24 cellular contexts compared by ENCODE assay signal in the genomic region with DNA sequence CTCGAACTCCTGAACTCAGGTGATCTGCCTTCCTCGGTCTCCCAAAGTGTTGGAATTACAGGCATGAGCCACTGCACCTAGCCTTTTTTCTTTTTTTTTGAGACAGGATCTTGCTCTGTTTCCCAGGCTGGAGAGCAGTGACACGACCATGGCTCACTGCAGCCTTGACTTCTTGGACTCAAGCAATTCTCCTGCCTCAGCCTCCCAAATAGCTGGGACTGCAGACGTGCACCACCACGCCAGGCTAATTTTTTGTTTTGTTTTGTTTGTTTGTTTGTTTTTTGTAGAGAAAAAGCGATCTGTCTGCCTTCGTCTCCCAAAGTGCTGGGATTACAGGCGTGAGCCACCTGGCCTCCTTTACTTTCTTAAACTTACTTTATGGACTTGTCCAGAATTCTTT. TPM values are rescaled to one million over a fixed set of nuclear protein-coding genes. Genes with fewer than 3 reads are reported as not detected.
A peak's percentile ranks its signal among the peaks of the same experiment; 100 is the strongest.
DNase-seq lines count a peak whose midpoint lies in the region; ATAC-seq, FAIRE-seq and TF ChIP-seq lines count a peak whose summit lies in the region.
"Had no signal": no experiment of that assay in that cellular context is flagged by ENCODE, and none has a peak within 500 bp of the region (broad histone marks: within the 10 kb centered on the region; RNA-seq: fewer than 3 reads in every experiment).

No MANE protein-coding gene starts in this region.

- no peak overlapping the region for H3K14ac ChIP-seq in mesenchymal stem cell (ENCODE audit: low read length in 2 of 2)

- H3K4me2 ChIP-seq in A549, result peak overlapping the region; percentile 50
- H3K4me2 ChIP-seq in K562 (ENCODE audit: insufficient read depth, low read length), result no peak overlapping the region
- no peak overlapping the region for H3K4me2 ChIP-seq in mesenchymal stem cell (ENCODE audit: low read length, poor library complexity, severe bottlenecking)

- intact Hi-C loops in K562 (cut with micrococcal nuclease) (no loop called here), pancreas (cut with DNase I) (no loop called here)

- TF ChIP-seq EP300 in A549 (IDR thresholded peaks at IDR 0.05) (no peak), K562 (IDR thresholded peaks at IDR 0.05; ENCODE audit: low read length) (no peak)

- in situ Hi-C loops in K562 (cut with MboI), result no loop called here

- H4K8ac ChIP-seq in mesenchymal stem cell (ENCODE audit: low read length), result no peak overlapping the region

- FAIRE-seq in A549 (lab: Jason Lieb, UNC) (no peak), K562 (lab: Jason Lieb, UNC) (no peak), pancreas (lab: Jason Lieb, UNC) (no peak), HTR-8/SVneo (lab: Jason Lieb, UNC) (no peak)
- FAIRE-seq: GM18507 had no signal

- H3K4me1 ChIP-seq in A549, result peaks cover 29% of the 10 kb centered on the region
- H3K4me1 ChIP-seq in HUES48 (ENCODE audit: control insufficient read depth, insufficient read depth, low read length), result peaks cover 26% of the 10 kb centered on the region
- peaks cover 0 to 12% of the 10 kb centered on the region in 2 experiments; a peak in 3 of 5 replicates for H3K4me1 ChIP-seq in K562 (replicated peaks in 1 of 2; ENCODE audit: control insufficient read depth in 2 of 2, insufficient read depth in 2 of 2, low read length in 2 of 2)
- H3K4me1 ChIP-seq in mesenchymal stem cell (ENCODE audit: control insufficient read depth, insufficient read depth, low read depth, low read length), result peaks cover 8% of the 10 kb centered on the region
- H3K4me1 ChIP-seq in pancreas, result peaks cover 0 to 7% (median 0%) of the 10 kb centered on the region in 3 donors
- H3K4me1 ChIP-seq: BE2C had no signal

- H2BK12ac ChIP-seq in mesenchymal stem cell (ENCODE audit: low read length in 2 of 2), result no peak overlapping the region

- no peak for TF ChIP-seq CTCF in A549 (IDR thresholded peaks at IDR 0.05)
- no peak for TF ChIP-seq CTCF in K562 (IDR thresholded peaks at IDR 0.05 in 2 of 3, conservative IDR thresholded peaks at IDR 0.05 in 1 of 3; ENCODE audit: insufficient read depth in 2 of 3, low read depth in 1 of 3, low read length in 3 of 3)
- no peak for TF ChIP-seq CTCF in pancreas (IDR thresholded peaks at IDR 0.05)

- H3K36me3 ChIP-seq in HUES48 (ENCODE audit: control insufficient read depth, insufficient read depth, low read length), result no peaks in the 10 kb centered on the region
- no peaks in the 10 kb centered on the region for H3K36me3 ChIP-seq in K562 (ENCODE audit: control insufficient read depth, insufficient read depth, low read length)
- H3K36me3 ChIP-seq in mesenchymal stem cell (ENCODE audit: control insufficient read depth in 1 of 2, insufficient read depth in 2 of 2, low read depth in 1 of 2, low read length in 2 of 2), result no peaks in the 10 kb centered on the region
- no peaks in the 10 kb centered on the region for H3K36me3 ChIP-seq in pancreas
- H3K36me3 ChIP-seq: BE2C, esophagus muscularis mucosa, gastroesophageal sphincter had no signal

- no peaks in the 10 kb centered on the region for H3K27me3 ChIP-seq in HUES48 (ENCODE audit: control insufficient read depth, insufficient read depth, low read length)
- H3K27me3 ChIP-seq in K562 (ENCODE audit: control insufficient read depth in 2 of 2, insufficient read depth in 2 of 2, low read length in 2 of 2), result no peaks in the 10 kb centered on the region; a peak in 1 of 5 replicates
- H3K27me3 ChIP-seq in mesenchymal stem cell (ENCODE audit: control insufficient read depth in 1 of 2, insufficient read depth in 1 of 2, low read length in 2 of 2), result no peaks in the 10 kb centered on the region
- H3K27me3 ChIP-seq in pancreas, result no peaks in the 10 kb centered on the region
- H3K27me3 ChIP-seq: BE2C, body of pancreas, esophagus muscularis mucosa, gastroesophageal sphincter had no signal

- peak in 1 of 2 experiments; percentile 25; a peak in 2 of 6 replicates for ATAC-seq in A549
- ATAC-seq in K562, result no peak
- ATAC-seq in pancreas, result no peak
- no peak for ATAC-seq in HG03469 (IDR thresholded peaks at IDR 0.05; ENCODE audit: unreplicated experiment)
- ATAC-seq: body of pancreas had no signal

- no peak overlapping the region for H2BK15ac ChIP-seq in mesenchymal stem cell (ENCODE audit: low read depth, poor library complexity, severe bottlenecking)

- no peak overlapping the region for H2AK5ac ChIP-seq in mesenchymal stem cell (ENCODE audit: low read length, severe bottlenecking)

- no peak overlapping the region for H2BK5ac ChIP-seq in mesenchymal stem cell (ENCODE audit: low read depth, low read length, poor library complexity, severe bottlenecking)

- H4K91ac ChIP-seq in mesenchymal stem cell (ENCODE audit: low read length), result no peak overlapping the region

- no peak overlapping the region for H3K18ac ChIP-seq in mesenchymal stem cell (ENCODE audit: low read depth in 1 of 2, low read length in 2 of 2)

- TF ChIP-seq POLR2A in A549 (IDR thresholded peaks at IDR 0.05; ENCODE audit: low read length) (no peak), K562 (conservative IDR thresholded peaks at IDR 0.05) (no peak)

- H3K79me1 ChIP-seq in mesenchymal stem cell (replicated peaks; ENCODE audit: low read length, poor library complexity, severe bottlenecking), result no peaks in the 10 kb centered on the region

- no peaks in the 10 kb centered on the region for H3K79me2 ChIP-seq in K562 (ENCODE audit: control insufficient read depth, insufficient read depth, low read length)

- no peak overlapping the region for H3K23ac ChIP-seq in mesenchymal stem cell (ENCODE audit: low read length in 2 of 2)

- H3K4me3 ChIP-seq in A549, result no peak overlapping the region
- no peak overlapping the region for H3K4me3 ChIP-seq in HUES48 (ENCODE audit: low read depth, low read length)
- H3K4me3 ChIP-seq in K562, result no peak overlapping the region
- no peak overlapping the region for H3K4me3 ChIP-seq in mesenchymal stem cell (ENCODE audit: insufficient read depth in 1 of 2, low read depth in 1 of 2, low read length in 2 of 2)
- no peak overlapping the region for H3K4me3 ChIP-seq in pancreas
- H3K4me3 ChIP-seq: body of pancreas, esophagus muscularis mucosa, gastroesophageal sphincter, mucosa of descending colon had no signal

- peak overlapping the region; percentile 81 for H3K27ac ChIP-seq in A549
- H3K27ac ChIP-seq in HUES48 (ENCODE audit: low read depth, low read length), result peak overlapping the region; percentile 90
- peak overlapping the region; percentile 54; the same call in 2 of the 3 replicates for H3K27ac ChIP-seq in K562 (ENCODE audit: extremely low read depth, low read depth, low read length)
- H3K27ac ChIP-seq in mesenchymal stem cell (ENCODE audit: low read length, poor library complexity, severe bottlenecking), result peak overlapping the region; percentile 69
- H3K27ac ChIP-seq in pancreas, result no peak overlapping the region
- H3K27ac ChIP-seq: body of pancreas had no signal

- POLR2A ChIA-PET in A549 (lab: Yijun Ruan, JAX), result no interaction called here
- POLR2A ChIA-PET in K562 (lab: Yijun Ruan, JAX), result interaction anchor here (0.6 kb wide), 1 partner anchor 10 kb away, joined by 3 read pairs; no protein-coding TSS in a partner anchor

- no peaks in the 10 kb centered on the region for H4K20me1 ChIP-seq in K562 (replicated peaks; ENCODE audit: control insufficient read depth, insufficient read depth, low read length)

- no peak overlapping the region for H3K4ac ChIP-seq in mesenchymal stem cell (ENCODE audit: low read depth in 1 of 2, low read length in 2 of 2)

- no peaks in the 10 kb centered on the region for H3K9me3 ChIP-seq in A549
- H3K9me3 ChIP-seq in HUES48 (ENCODE audit: control insufficient read depth, insufficient read depth, low read length), result no peaks in the 10 kb centered on the region
- no peaks in the 10 kb centered on the region for H3K9me3 ChIP-seq in K562 (replicated peaks; ENCODE audit: control insufficient read depth, insufficient read depth, low read depth, low read length)
- no peaks in the 10 kb centered on the region for H3K9me3 ChIP-seq in mesenchymal stem cell (ENCODE audit: control insufficient read depth, low read length)
- no peaks in the 10 kb centered on the region for H3K9me3 ChIP-seq in pancreas
- H3K9me3 ChIP-seq: BE2C, body of pancreas, esophagus muscularis mucosa, gastroesophageal sphincter, mucosa of descending colon had no signal

- WGBS in A549 (ENCODE audit: missing lambda C conversion rate), result 66% methylated on average over 8 of the region's 8 CpGs
- WGBS in K562 (ENCODE audit: insufficient coverage, low coverage, missing lambda C conversion rate), result 65% methylated on average over 8 of the region's 8 CpGs
- 96% methylated on average over 5 of the region's 8 CpGs for WGBS in mesenchymal stem cell
- WGBS in pancreas, 2 donors, result 83% methylated on average over 8 of the region's 8 CpGs

- DNase-seq in A549 (ENCODE audit: low read depth in 1 of 2, low spot score in 1 of 2) (no peak), K562 (ENCODE audit: extremely low read depth in 1 of 4, low spot score in 3 of 4) (no peak), mesenchymal stem cell (peak; percentile 20), pancreas (no peak), NCI-H2171 (lab: John Stamatoyannopoulos, UW) (no peak), HTR-8/SVneo (ENCODE audit: insufficient read length, low spot score) (no peak)
- DNase-seq: activated CD4-positive, alpha-beta memory T cell treated with anti-CD3 and anti-CD28 coated beads, Interleukin-2, amount 10 ng/mL, durations not matched to agents 7 days and 5 days; activated effector memory CD4-positive, alpha-beta T cell treated with Interleukin-2 at 50 U/mL for 16 hours; BE2C; DMS79; effector CD8-positive, alpha-beta T cell; NCI-H1105 treated with DMSO at 0.1 percent for 48 hours; NCI-H2081; NCI-H446; nephron progenitor cell; SHP77; stimulated activated CD4-positive, alpha-beta T cell treated with anti-CD3 and anti-CD28 coated beads, Interleukin-2, amount 100 ng/mL, for 24 hours had no signal

- CTCF ChIA-PET in A549 (lab: Yijun Ruan, JAX), result no interaction called here
- CTCF ChIA-PET in K562 (lab: Yijun Ruan, JAX; ENCODE audit: low intra/inter-chr PET ratio), result no interaction called here

- no peak overlapping the region for H2BK120ac ChIP-seq in mesenchymal stem cell (ENCODE audit: low read depth, low read length)

- H2AFZ ChIP-seq in K562 (ENCODE audit: low read depth, low read length) (peak overlapping the region; percentile 65; the same call in 1 of the 2 replicates), mesenchymal stem cell (ENCODE audit: low read depth, low read length) (no peak overlapping the region)

- H3K9ac ChIP-seq in HUES48 (ENCODE audit: low read depth, low read length) (peak overlapping the region; percentile 38; the same call in 1 of the 2 replicates), K562 (ENCODE audit: insufficient read depth in 1 of 2, low read depth in 2 of 2, low read length in 2 of 2) (no peak overlapping the region), mesenchymal stem cell (ENCODE audit: low read length) (no peak overlapping the region)

- H3K9me1 ChIP-seq in K562 (ENCODE audit: control insufficient read depth, insufficient read depth, low read length), result no peaks in the 10 kb centered on the region

- TF ChIP-seq RAD21 in A549 (conservative IDR thresholded peaks at IDR 0.05 in 1 of 2, IDR thresholded peaks at IDR 0.05 in 1 of 2) (no peak), K562 (CRISPR knock-in tag; conservative IDR thresholded peaks at IDR 0.05 in 1 of 2, IDR thresholded peaks at IDR 0.05 in 1 of 2) (no peak)

- BruUV-seq in K562 (replicated peaks; lab: Mats Ljungman, UMichigan), result no TSS peak

RNA-seq across cellular contexts. Expression of a gene that starts 6.5 kb away (rescaled TPM):
- polyA plus RNA-seq in A549 (2011; rRNA removed) (12.2 and 14.8 TPM in 2 replicates), A549 (2017; fragmentation: RNase III; extraction: RNeasy Plus Mini Kit Qiagen cat#74134 plus additional on column Dnase treatment) (18.9 to 22.4 TPM (median 21.3 TPM) in 3 replicates), K562 (2011; rRNA removed) (19.3 and 21.6 TPM in 2 replicates), K562 (2014; fragmentation: Illumina TruSeq; extraction: Trizol) (18.9 and 20.7 TPM in 2 replicates), K562 (2014; fragmentation: Nextera tagmentation; extraction: Ambion mirVana) (under 1 TPM; 0.51 to 0.66 TPM), K562 (2014; rRNA removed) (29.5 and 30.6 TPM in 2 replicates), pancreas (10 to 100 TPM; 43.3 to 51.8 TPM)
- 18.4 and 22.1 TPM in 2 replicates for polyA plus RNA-seq in A549 (2012; cell fraction: cytosol; rRNA removed)
- 111 and 139 TPM in 2 replicates for polyA plus RNA-seq in A549 (2012; cell fraction: nucleus; rRNA removed)
- polyA minus RNA-seq in A549 (2011; rRNA and poly(A)+ RNA removed), result 15.0 and 17.5 TPM in 2 replicates
- total RNA-seq in K562 (2011; cell fraction: chromatin; rRNA removed; ENCODE audit: low replicate concordance), result 134 and 224 TPM in 2 replicates
- 88.7 and 97.6 TPM in 2 replicates for total RNA-seq in K562 (2011; cell fraction: nucleolus; rRNA removed)
- total RNA-seq in K562 (2011; cell fraction: nucleoplasm; rRNA removed), result 90.3 and 105 TPM in 2 replicates
- total RNA-seq in K562 (2014; rRNA removed) (12.0 and 13.6 TPM in 2 replicates), K562 (2014; rRNA removed; fragmentation: Illumina TruSeq; extraction: Trizol) (8.2 and 9.9 TPM in 2 replicates), K562 (2015; rRNA removed; fragmentation: Illumina TruSeq; extraction: Trizol) (14.2 and 14.3 TPM in 2 replicates), K562 (2021) (34.2 and 34.6 TPM in 2 replicates), pancreas (10 to 100 TPM; 13.6 to 27.6 (median 17.9) TPM)
- 12.3 and 15.1 TPM in 2 replicates for polyA plus RNA-seq in K562 (2011; cell fraction: cytosol; rRNA removed)
- 88.5 and 135 TPM in 2 replicates for polyA plus RNA-seq in K562 (2011; cell fraction: nucleus; rRNA removed)
- 22.5 and 27.9 TPM in 2 replicates for polyA plus RNA-seq in K562 (2012)
- 16.0 and 16.9 TPM in 2 replicates for polyA minus RNA-seq in K562 (2011; rRNA and poly(A)+ RNA removed)
- 10.8 and 18.7 TPM in 2 replicates for polyA minus RNA-seq in K562 (2011; cell fraction: cytosol; rRNA and poly(A)+ RNA removed)
- 37.4 and 46.9 TPM in 2 replicates for polyA minus RNA-seq in K562 (2011; cell fraction: nucleus; rRNA and poly(A)+ RNA removed)
- polyA plus RNA-seq in mesenchymal stem cell (2013, experiment 1 of 2), result 30.8 TPM
- polyA plus RNA-seq in mesenchymal stem cell (2013, experiment 2 of 2), result 28.0 TPM

Comparison
In these comparisons a context has a peak if more than half of its experiments do, and no peak if none do; other contexts are left out.
1. H3K27ac ChIP-seq: peak in A549 (2 of 2), HUES48 (single experiment), K562 (single experiment) and mesenchymal stem cell (single experiment); none in pancreas (0 of 4).